Comparison of ENCODE assay signal across 9 cellular contexts in genomic region chr6:43714311-43715055, GRCh38. TPM values are rescaled to one million over a fixed set of nuclear protein-coding genes. Genes with fewer than 3 reads are reported as not detected.
A peak's percentile ranks its signal among the peaks of the same experiment; 100 is the strongest.
DNase-seq lines count a peak whose midpoint lies in the region; ATAC-seq and TF ChIP-seq lines count a peak whose summit lies in the region.
"Had no signal": no experiment of that assay in that cellular context is flagged by ENCODE, and none has a peak within 500 bp of the region (broad histone marks: within the 10 kb centered on the region; RNA-seq: fewer than 3 reads in every experiment).

No MANE protein-coding gene starts in this region.

- TF ChIP-seq CTCF in fibroblast of the aortic adventitia (IDR thresholded peaks at IDR 0.05; ENCODE audit: insufficient read depth, low read length) = no peak

- no peak overlapping the region for H3K27ac Mint-ChIP-seq in activated naive CD4-positive, alpha-beta T cell treated with anti-CD3 and anti-CD28 coated beads, Interleukin-2, amount 50 U/mL, for 72 hours

- H3K36me3 Mint-ChIP-seq in activated naive CD4-positive, alpha-beta T cell treated with anti-CD3 and anti-CD28 coated beads, Interleukin-2, amount 50 U/mL, for 72 hours = no peaks in the 10 kb centered on the region

- DNase-seq in CMK (ENCODE audit: low read depth) (peak; percentile 36), fibroblast of the aortic adventitia (ENCODE audit: low read depth) (peak; percentile 63), Kasumi-1 (lab: John Stamatoyannopoulos, UW) (no peak)
- no peak for DNase-seq in activated naive CD4-positive, alpha-beta T cell treated with anti-CD3 and anti-CD28 coated beads, Interleukin-2, amount 50 U/mL, for 72 hours (ENCODE audit: low spot score in 2 of 2)
- DNase-seq in activated naive CD4-positive, alpha-beta T cell (lab: John Stamatoyannopoulos, UW) = no peak
- DNase-seq: activated gamma-delta T cell treated with Interleukin-2 at 50 U/mL for 16 hours had no signal

- ATAC-seq in GM21528 (IDR thresholded peaks at IDR 0.05; ENCODE audit: low FRiP score, unreplicated experiment) (peak; percentile 13), HG03521 (IDR thresholded peaks at IDR 0.05; ENCODE audit: unreplicated experiment) (peak; percentile 5), HG03565 (IDR thresholded peaks at IDR 0.05; ENCODE audit: unreplicated experiment) (no peak)
- ATAC-seq in activated naive CD4-positive, alpha-beta T cell treated with anti-CD3 and anti-CD28 coated beads, Interleukin-2, amount 50 U/mL, for 72 hours = no peak

- no peaks in the 10 kb centered on the region for H3K9me3 Mint-ChIP-seq in activated naive CD4-positive, alpha-beta T cell treated with anti-CD3 and anti-CD28 coated beads, Interleukin-2, amount 50 U/mL, for 72 hours

- no peak overlapping the region for H3K4me3 ChIP-seq in fibroblast of the aortic adventitia (ENCODE audit: low read depth, low read length)

RNA-seq across cellular contexts. Expression of gene MRPS18A, which starts 26.9 kb away (rescaled TPM):
- total RNA-seq in fibroblast of the aortic adventitia (ENCODE audit: low replicate concordance) = 22.6 and 32.4 TPM in 2 replicates
- 10 to 100 TPM; 37.8 to 51.5 TPM for total RNA-seq in activated naive CD4-positive, alpha-beta T cell treated with anti-CD3 and anti-CD28 coated beads, Interleukin-2, amount 50 U/mL, for 72 hours

RNA-seq across cellular contexts. Expression of gene VEGFA, which starts 55.5 kb away (rescaled TPM):
- total RNA-seq in fibroblast of the aortic adventitia (ENCODE audit: low replicate concordance) = 98.9 and 163 TPM in 2 replicates
- total RNA-seq in activated naive CD4-positive, alpha-beta T cell treated with anti-CD3 and anti-CD28 coated beads, Interleukin-2, amount 50 U/mL, for 72 hours = 10 to 100 TPM; 24.1 to 79.2 TPM

Comparison
In these comparisons a context has a peak if more than half of its experiments do, and no peak if none do; other contexts are left out.
1. DNase-seq: peak in CMK (single experiment) and fibroblast of the aortic adventitia (single experiment); none in activated naive CD4-positive, alpha-beta T cell treated with anti-CD3 and anti-CD28 coated beads, Interleukin-2, amount 50 U/mL, for 72 hours (0 of 2), activated naive CD4-positive, alpha-beta T cell (0 of 4) and Kasumi-1 (0 of 2).
2. ATAC-seq: peak in GM21528 (single experiment) and HG03521 (single experiment); none in activated naive CD4-positive, alpha-beta T cell treated with anti-CD3 and anti-CD28 coated beads, Interleukin-2, amount 50 U/mL, for 72 hours (0 of 2) and HG03565 (single experiment).